Comparison of ENCODE assay signal across 8 cellular contexts in the genomic region with DNA sequence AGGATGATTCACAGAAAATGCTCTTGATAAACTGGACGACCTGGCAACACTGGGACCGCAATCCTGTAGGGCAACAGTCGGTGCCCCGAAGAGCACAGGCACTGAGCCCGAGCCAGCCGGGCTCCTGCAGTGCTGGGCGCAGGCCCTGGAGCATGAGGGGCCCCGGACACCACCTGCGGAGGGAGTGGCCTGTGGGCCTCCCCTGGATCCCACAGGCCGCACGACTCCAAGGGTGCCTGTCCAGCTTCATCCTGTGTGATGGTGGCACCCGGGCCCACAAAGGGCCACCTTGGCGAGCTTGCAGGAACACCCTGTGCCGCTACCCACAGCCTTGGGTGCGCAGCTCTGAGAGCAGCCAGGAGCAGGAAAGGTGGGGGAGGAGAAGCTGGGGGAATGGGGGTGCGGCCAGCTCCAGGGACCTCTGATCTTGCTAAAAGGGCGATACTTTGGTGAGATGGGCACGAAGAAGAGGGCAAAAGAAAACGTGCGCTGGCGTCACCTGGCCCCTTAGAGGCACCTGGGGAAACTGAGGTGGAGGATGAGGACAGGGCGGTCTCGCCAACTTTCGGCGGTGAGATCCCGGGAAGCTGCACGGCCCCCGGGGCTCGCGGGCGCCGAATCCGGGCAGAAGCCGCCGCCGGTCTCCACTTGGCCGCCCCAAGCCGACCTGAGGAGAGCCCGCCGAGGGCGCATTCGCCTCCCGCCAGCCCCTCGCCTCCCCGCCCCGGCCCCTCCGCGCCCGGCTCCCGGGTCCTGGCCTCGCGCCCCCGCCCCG. TPM values are rescaled to one million over a fixed set of nuclear protein-coding genes. Genes with fewer than 3 reads are reported as not detected.
DNase-seq lines count a peak whose midpoint lies in the region; ATAC-seq and TF ChIP-seq lines count a peak whose summit lies in the region.

No MANE protein-coding gene starts in this region.

- H3K9me3 ChIP-seq in RWPE2 (ENCODE audit: severe bottlenecking): no peaks in the 10 kb centered on the region

- H3K4me1 ChIP-seq in RWPE2 (ENCODE audit: insufficient read depth, poor library complexity, severe bottlenecking): peaks cover 6% of the 10 kb centered on the region

- CTCF ChIA-PET in MCF 10A (lab: Yijun Ruan, JAX): interaction anchor here (0.5 to 1.4 kb wide), 14 partner anchors 9 to 847 kb away, joined by 3 to 5 read pairs (median 3); a partner anchor contains a TSS

- peaks cover 7% of the 10 kb centered on the region for H3K4me1 Mint-ChIP-seq in MCF 10A (ENCODE audit: insufficient read depth, unreplicated experiment)

- H3K4me3 Mint-ChIP-seq in MCF 10A (ENCODE audit: unreplicated experiment): peak overlapping the region; percentile 98

- peaks cover 35% of the 10 kb centered on the region for H3K36me3 Mint-ChIP-seq in MCF 10A (ENCODE audit: insufficient read depth, unreplicated experiment)

- peak overlapping the region; percentile 98 for H3K4me3 ChIP-seq in RWPE2 (ENCODE audit: severe bottlenecking)

- intact Hi-C loops in MCF 10A (cut with micrococcal nuclease): loop anchor here (2.0 to 5.0 kb wide), 2 partner anchors 110 to 165 kb away; a partner anchor contains a TSS

- H3K27ac ChIP-seq in RWPE2 (ENCODE audit: poor library complexity, severe bottlenecking): peak overlapping the region; percentile 49

- no TSS peak for BruUV-seq in MCF 10A (replicated peaks; lab: Mats Ljungman, UMichigan)

- TF ChIP-seq CTCF in RWPE2 (IDR thresholded peaks at IDR 0.05; ENCODE audit: poor library complexity, severe bottlenecking): no peak
- no peak for TF ChIP-seq CTCF in MCF 10A (IDR thresholded peaks at IDR 0.05; ENCODE audit: unreplicated experiment)

- H3K9me3 Mint-ChIP-seq in MCF 10A (ENCODE audit: unreplicated experiment): no peaks in the 10 kb centered on the region

- no peaks in the 10 kb centered on the region for H3K27me3 ChIP-seq in RWPE2 (ENCODE audit: insufficient read depth, poor library complexity, severe bottlenecking)

- peak overlapping the region; percentile 82 for H3K27ac Mint-ChIP-seq in MCF 10A (ENCODE audit: low read depth, unreplicated experiment)

- POLR2A ChIA-PET in MCF 10A (lab: Yijun Ruan, JAX): interaction anchor here (0.7 to 2.1 kb wide), 15 partner anchors 11 to 785 kb away, joined by 3 to 14 read pairs (median 4); a partner anchor contains a TSS

- peak; percentile 35 for ATAC-seq in HG02588 (IDR thresholded peaks at IDR 0.05; ENCODE audit: unreplicated experiment)
- peak; percentile 55 for ATAC-seq in RWPE2 (ENCODE audit: low read depth)
- ATAC-seq in HG03097 (IDR thresholded peaks at IDR 0.05; ENCODE audit: low FRiP score, unreplicated experiment): no peak

- DNase-seq in EL (peak; percentile 36), RWPE2 (ENCODE audit: low spot score) (no peak), MCF 10A (ENCODE audit: unreplicated experiment) (peak; percentile 55), kidney tubule cell (ENCODE audit: low spot score) (peak; percentile 50), SW 1271 (lab: John Stamatoyannopoulos, UW) (no peak)
- DNase-seq in stimulated activated CD4-positive, alpha-beta T cell treated with anti-CD3 and anti-CD28 coated beads, Interleukin-2, amount 100 ng/mL, for 24 hours: peak; percentile 27 to 38

- H3K36me3 ChIP-seq in RWPE2 (ENCODE audit: low read depth): peaks cover 38% of the 10 kb centered on the region

- H3K27me3 Mint-ChIP-seq in MCF 10A (ENCODE audit: insufficient read depth, unreplicated experiment): no peaks in the 10 kb centered on the region

RNA-seq across cellular contexts. Expression of a gene that starts 0.7 kb away (rescaled TPM):
- 162 and 166 TPM in 2 replicates for total RNA-seq in MCF 10A (2022)

RNA-seq across cellular contexts. Expression of a gene that starts 48.4 kb away (rescaled TPM):
- 40.3 and 42.8 TPM in 2 replicates for total RNA-seq in MCF 10A (2022)

Comparison
In these comparisons a context has a peak if more than half of its experiments do, and no peak if none do; other contexts are left out.
1. DNase-seq: peak in EL (single experiment), MCF 10A (single experiment), kidney tubule cell (single experiment) and stimulated activated CD4-positive, alpha-beta T cell treated with anti-CD3 and anti-CD28 coated beads, Interleukin-2, amount 100 ng/mL, for 24 hours (2 of 2); none in RWPE2 (single experiment) and SW 1271 (0 of 2).